In genomic region chr11:44839458-44840084, GRCh38 we compare ENCODE assay signal across 15 cellular contexts.
"Had no signal": no experiment of that assay in that cellular context is flagged by ENCODE, and none has a peak within 500 bp of the region (broad histone marks: within the 10 kb centered on the region; RNA-seq: fewer than 3 reads in every experiment).

No MANE protein-coding gene starts in this region.

- H3K4me3 ChIP-seq: left ventricle myocardium inferior, ovary, stomach, testis had no signal

- H3K9me3 ChIP-seq: ovary, testis had no signal

- H3K27me3 ChIP-seq: ovary, stomach, testis had no signal

- H3K27me3 Mint-ChIP-seq: activated T-helper 17 cell treated with anti-CD3 and anti-CD28 coated beads, Interleukin-2, amount 50 U/mL, for 72 hours had no signal

- H3K36me3 ChIP-seq: left ventricle myocardium inferior, ovary, stomach had no signal

- H3K4me3 Mint-ChIP-seq: activated T-helper 17 cell treated with anti-CD3 and anti-CD28 coated beads, Interleukin-2, amount 50 U/mL, for 72 hours had no signal

- H3K27ac Mint-ChIP-seq: activated T-helper 17 cell treated with anti-CD3 and anti-CD28 coated beads, Interleukin-2, amount 50 U/mL, for 72 hours had no signal

- H3K27ac ChIP-seq: left ventricle myocardium inferior, ovary, stomach, testis had no signal

- DNase-seq: activated CD4-positive, alpha-beta T cell treated with anti-CD3 and anti-CD28 coated beads for 1 hour; activated CD4-positive, alpha-beta T cell treated with anti-CD3 and anti-CD28 coated beads, Interleukin-2, amount 50 U/mL, for 4 hours; activated naive CD4-positive, alpha-beta T cell treated with Interleukin-2 at 50 U/mL for 16 hours; activated T-cell treated with anti-CD3 and anti-CD28 coated beads for 4 hours; anterior cingulate cortex; cerebellar nuclear complex; dermis blood vessel endothelial cell; hippocampal formation; left ventricle myocardium inferior; ovary; stimulated activated CD4-positive, alpha-beta T cell treated with anti-CD3 and anti-CD28 coated beads, Interleukin-1b, Interleukin-23, amount 100 ng/mL, for 48 hours; stomach; T-helper 9 cell; testis had no signal

- ATAC-seq: activated T-helper 17 cell treated with anti-CD3 and anti-CD28 coated beads, Interleukin-2, amount 50 U/mL, for 72 hours had no signal
